Comparison of ENCODE assay signal across 8 cellular contexts in genomic region chr2:218860950-218861381, GRCh38. TPM values are rescaled to one million over a fixed set of nuclear protein-coding genes. Genes with fewer than 3 reads are reported as not detected.
DNase-seq lines count a peak whose midpoint lies in the region; ATAC-seq, FAIRE-seq and TF ChIP-seq lines count a peak whose summit lies in the region.

No MANE protein-coding gene starts in this region.

- no peak overlapping the region for H3K56ac ChIP-seq in H9 (ENCODE audit: insufficient read length, low read depth, low read length)

- intact Hi-C loops in mammary epithelial cell (cut with micrococcal nuclease), result no loop called here

- H2AFZ ChIP-seq in H9 (ENCODE audit: low read length) (no peak overlapping the region), mammary epithelial cell (ENCODE audit: low read depth, low read length) (no peak overlapping the region), mesenchymal stem cell (ENCODE audit: low read depth, low read length) (no peak overlapping the region)

- H2BK5ac ChIP-seq in H9 (ENCODE audit: insufficient read length, low read length) (no peak overlapping the region), mesenchymal stem cell (ENCODE audit: low read depth, low read length, poor library complexity, severe bottlenecking) (no peak overlapping the region)

- TF ChIP-seq CTCF in H9 (conservative IDR thresholded peaks at IDR 0.05) (no peak), mammary epithelial cell (conservative IDR thresholded peaks at IDR 0.05 in 1 of 2, IDR thresholded peaks at IDR 0.05 in 1 of 2; ENCODE audit: extremely low read depth in 1 of 2, insufficient read depth in 1 of 2, low read depth in 1 of 2, low read length in 2 of 2) (no peak)

- CTCF ChIA-PET in mammary epithelial cell (lab: Charles Lee; ENCODE audit: low non-redundant PET), result interaction anchor here (0.6 kb wide), 1 partner anchor 389 kb away, joined by 11 read pairs; no protein-coding TSS in a partner anchor

- H3K18ac ChIP-seq in H9 (ENCODE audit: insufficient read length, low read depth, low read length), result no peak overlapping the region
- no peak overlapping the region for H3K18ac ChIP-seq in mesenchymal stem cell (ENCODE audit: low read depth in 1 of 2, low read length in 2 of 2)

- no peak overlapping the region for H3K27ac Mint-ChIP-seq in H9

- H4K20me1 ChIP-seq in H9 (ENCODE audit: control insufficient read depth, insufficient read depth, insufficient read length) (no peaks in the 10 kb centered on the region), mammary epithelial cell (ENCODE audit: insufficient read depth, low read length) (no peaks in the 10 kb centered on the region)

- H3T11ph ChIP-seq in H9 (ENCODE audit: low read length), result no peak overlapping the region

- dilution Hi-C loops in mammary epithelial cell (cut with HindIII; ENCODE audit: low sequenced_read_pairs), result no loop called here

- no peaks in the 10 kb centered on the region for H3K9me3 ChIP-seq in H9 (ENCODE audit: control insufficient read depth, low read depth, low read length)
- no peaks in the 10 kb centered on the region for H3K9me3 ChIP-seq in mammary epithelial cell (replicated peaks; ENCODE audit: insufficient read depth, low read length)
- no peaks in the 10 kb centered on the region for H3K9me3 ChIP-seq in mesenchymal stem cell (ENCODE audit: control insufficient read depth, low read length)

- peak overlapping the region in 1 of 2 experiments; percentile 79; a peak in 3 of 5 replicates for H3K4me3 Mint-ChIP-seq in H9

- in situ Hi-C loops in mammary epithelial cell (cut with MboI; ENCODE audit: low sequenced_read_pairs in 2 of 2), result no loop called here

- ATAC-seq in HG02763 (IDR thresholded peaks at IDR 0.05; ENCODE audit: unreplicated experiment) (no peak), GM21381 (IDR thresholded peaks at IDR 0.05; ENCODE audit: unreplicated experiment) (no peak)

- no TSS peak for BruUV-seq in mammary epithelial cell (replicated peaks; lab: Mats Ljungman, UMichigan)

- no peaks in the 10 kb centered on the region for H3K36me3 Mint-ChIP-seq in H9 (ENCODE audit: insufficient read depth in 1 of 3, low read depth in 3 of 3)

- H2BK15ac ChIP-seq in H9 (ENCODE audit: low read depth, low read length) (no peak overlapping the region), mesenchymal stem cell (ENCODE audit: low read depth, poor library complexity, severe bottlenecking) (no peak overlapping the region)

- H3K79me2 ChIP-seq in H9 (ENCODE audit: insufficient read depth, low read length), result no peaks in the 10 kb centered on the region
- no peaks in the 10 kb centered on the region for H3K79me2 ChIP-seq in mammary epithelial cell (ENCODE audit: insufficient read depth, low read length)

- peaks cover 96% of the 10 kb centered on the region for H3K27me3 Mint-ChIP-seq in H9 (ENCODE audit: low read depth)

- no peaks in the 10 kb centered on the region; a peak in 1 of 5 replicates for H3K9me3 Mint-ChIP-seq in H9

- H3K4ac ChIP-seq in H9 (ENCODE audit: low read depth, low read length), result no peak overlapping the region
- H3K4ac ChIP-seq in mesenchymal stem cell (ENCODE audit: low read depth in 1 of 2, low read length in 2 of 2), result no peak overlapping the region

- H3K9ac ChIP-seq in H9 (ENCODE audit: extremely low read depth, insufficient read length, low read length) (no peak overlapping the region), mammary epithelial cell (ENCODE audit: insufficient read depth, low read length) (no peak overlapping the region), mesenchymal stem cell (ENCODE audit: low read length) (no peak overlapping the region)

- FAIRE-seq in RCC 7860 (lab: Jason Lieb, UNC), result no peak

- H3K4me1 Mint-ChIP-seq in H9, result peaks cover 19 to 40% of the 10 kb centered on the region in 2 experiments

- H3K23ac ChIP-seq in H9 (ENCODE audit: insufficient read length, low read depth, low read length), result no peak overlapping the region
- no peak overlapping the region for H3K23ac ChIP-seq in mesenchymal stem cell (ENCODE audit: low read length in 2 of 2)

- H3K27me3 ChIP-seq in H9 (ENCODE audit: insufficient read depth, low read length) (peaks cover 70% of the 10 kb centered on the region), mammary epithelial cell (ENCODE audit: insufficient read depth, low read length) (peaks cover 26% of the 10 kb centered on the region), mesenchymal stem cell (ENCODE audit: control insufficient read depth in 1 of 2, insufficient read depth in 1 of 2, low read length in 2 of 2) (peaks cover 77 to 85% of the 10 kb centered on the region in 2 experiments)

- H3K4me3 ChIP-seq in mammary epithelial cell (replicated peaks in 1 of 3; ENCODE audit: insufficient read depth in 1 of 3, low read depth in 2 of 3, low read length in 3 of 3) (no peak overlapping the region), mesenchymal stem cell (ENCODE audit: insufficient read depth in 1 of 2, low read depth in 1 of 2, low read length in 2 of 2) (no peak overlapping the region)

- H3K27ac ChIP-seq in H9 (ENCODE audit: insufficient read length, low read depth, low read length) (no peak overlapping the region), mammary epithelial cell (ENCODE audit: insufficient read depth, low read depth, low read length) (no peak overlapping the region), mesenchymal stem cell (ENCODE audit: low read length, poor library complexity, severe bottlenecking) (no peak overlapping the region)

- H3K36me3 ChIP-seq in mammary epithelial cell (ENCODE audit: insufficient read depth, low read length) (no peaks in the 10 kb centered on the region), mesenchymal stem cell (ENCODE audit: control insufficient read depth in 1 of 2, insufficient read depth in 2 of 2, low read depth in 1 of 2, low read length in 2 of 2) (no peaks in the 10 kb centered on the region)

- H3K4me2 ChIP-seq in H9 (ENCODE audit: insufficient read depth, insufficient read length, low read length) (peak overlapping the region; percentile 12), mammary epithelial cell (ENCODE audit: insufficient read depth, low read depth, low read length) (peak overlapping the region; percentile 5), mesenchymal stem cell (ENCODE audit: low read length, poor library complexity, severe bottlenecking) (no peak overlapping the region)

- H3K23me2 ChIP-seq in H9 (ENCODE audit: insufficient read length, low read depth, low read length, poor library complexity, severe bottlenecking), result peaks cover 3% of the 10 kb centered on the region

- no peak overlapping the region for H3K14ac ChIP-seq in H9 (ENCODE audit: insufficient read depth, low read length)
- H3K14ac ChIP-seq in mesenchymal stem cell (ENCODE audit: low read length in 2 of 2), result no peak overlapping the region

- H2AK5ac ChIP-seq in H9 (ENCODE audit: insufficient read length, low read length) (no peak overlapping the region), mesenchymal stem cell (ENCODE audit: low read length, severe bottlenecking) (no peak overlapping the region)

- no peak overlapping the region for H4K91ac ChIP-seq in H9 (ENCODE audit: insufficient read length, low read depth, low read length)
- no peak overlapping the region for H4K91ac ChIP-seq in mesenchymal stem cell (ENCODE audit: low read length)

- H2BK20ac ChIP-seq in H9 (ENCODE audit: low read depth, low read length, poor library complexity, severe bottlenecking), result no peak overlapping the region

- DNase-seq in H9 (peak; percentile 95), NCI-H510A (lab: John Stamatoyannopoulos, UW) (peak; percentile 38), mammary epithelial cell (peak; percentile 55), mesenchymal stem cell (peak; percentile 40), GOT3 (lab: John Stamatoyannopoulos, UW) (no peak), RCC 7860 (ENCODE audit: low spot score) (no peak)

- H4K5ac ChIP-seq in H9 (ENCODE audit: insufficient read length, low read depth, low read length), result no peak overlapping the region

- no CpG with 5 or more reads among the region's 21 CpGs for WGBS in H9 (ENCODE audit: extremely low coverage, insufficient read length, low lambda C conversion rate)
- 9% methylated on average over 19 of the region's 21 CpGs for WGBS in mammary epithelial cell (ENCODE audit: low coverage, missing lambda C conversion rate)
- 1% methylated on average over 20 of the region's 21 CpGs for WGBS in mesenchymal stem cell

- H2BK12ac ChIP-seq in H9 (ENCODE audit: insufficient read length, low read depth, low read length), result no peak overlapping the region
- H2BK12ac ChIP-seq in mesenchymal stem cell (ENCODE audit: low read length in 2 of 2), result no peak overlapping the region

- H2BK120ac ChIP-seq in H9 (ENCODE audit: low read depth, low read length, poor library complexity, severe bottlenecking), result no peak overlapping the region
- no peak overlapping the region for H2BK120ac ChIP-seq in mesenchymal stem cell (ENCODE audit: low read depth, low read length)

- H4K8ac ChIP-seq in H9 (replicated peaks; ENCODE audit: insufficient read length, low read depth, low read length) (no peak overlapping the region), mesenchymal stem cell (ENCODE audit: low read length) (no peak overlapping the region)

- peaks cover 2% of the 10 kb centered on the region; the same call in 1 of the 2 replicates for H3K4me1 ChIP-seq in H9 (ENCODE audit: insufficient read depth, low read length)
- peaks cover 8% of the 10 kb centered on the region for H3K4me1 ChIP-seq in mammary epithelial cell (ENCODE audit: insufficient read depth, low read length)
- peaks cover 20% of the 10 kb centered on the region for H3K4me1 ChIP-seq in mesenchymal stem cell (ENCODE audit: control insufficient read depth, insufficient read depth, low read depth, low read length)

- no peaks in the 10 kb centered on the region for H3K79me1 ChIP-seq in H9 (ENCODE audit: insufficient read depth, low read depth, low read length, poor library complexity, severe bottlenecking)
- no peaks in the 10 kb centered on the region for H3K79me1 ChIP-seq in mesenchymal stem cell (replicated peaks; ENCODE audit: low read length, poor library complexity, severe bottlenecking)

RNA-seq across cellular contexts. Expression of gene WNT6, which starts 1.4 kb away (rescaled TPM):
- not detected in 2 replicates for total RNA-seq in H9 (2021)
- not detected for total RNA-seq in mammary epithelial cell
- polyA plus RNA-seq in mammary epithelial cell, result not detected
- polyA minus RNA-seq in mammary epithelial cell, result not detected
- polyA plus RNA-seq in mesenchymal stem cell (2013, experiment 1 of 2), result not detected
- not detected for polyA plus RNA-seq in mesenchymal stem cell (2013, experiment 2 of 2)

RNA-seq across cellular contexts. Expression of gene WNT10A, which starts 19.7 kb away (rescaled TPM):
- total RNA-seq in H9 (2021) (not detected in 2 replicates), mammary epithelial cell (under 1 TPM; under 0.01 to 0.45 TPM)
- polyA plus RNA-seq in mammary epithelial cell, result 0.85 TPM
- not detected for polyA minus RNA-seq in mammary epithelial cell
- polyA plus RNA-seq in mesenchymal stem cell (2013, experiment 1 of 2), result not detected
- polyA plus RNA-seq in mesenchymal stem cell (2013, experiment 2 of 2), result not detected

RNA-seq across cellular contexts. Expression of gene PRKAG3, which starts 29.4 kb away (rescaled TPM):
- total RNA-seq in H9 (2021), result not detected in 2 replicates
- not detected for total RNA-seq in mammary epithelial cell
- not detected for polyA plus RNA-seq in mammary epithelial cell
- polyA minus RNA-seq in mammary epithelial cell, result not detected
- polyA plus RNA-seq in mesenchymal stem cell (2013, experiment 1 of 2), result not detected
- polyA plus RNA-seq in mesenchymal stem cell (2013, experiment 2 of 2), result not detected

Comparison
In these comparisons a context has a peak if more than half of its experiments do, and no peak if none do; other contexts are left out.
1. DNase-seq: peak in H9 (single experiment), NCI-H510A (single experiment), mammary epithelial cell (single experiment) and mesenchymal stem cell (single experiment); none in GOT3 (single experiment) and RCC 7860 (single experiment).